In genomic region chr17:15026088-15026487, GRCh38 we compare ENCODE assay signal across 33 cellular contexts.
"Had no signal": no experiment of that assay in that cellular context is flagged by ENCODE, and none has a peak within 500 bp of the region (broad histone marks: within the 10 kb centered on the region; RNA-seq: fewer than 3 reads in every experiment).

No MANE protein-coding gene starts in this region.

- H3K27ac ChIP-seq: adrenal gland, ascending aorta, body of pancreas, brain microvascular endothelial cell, breast epithelium, cardiac muscle cell had no signal

- H3K4me3 ChIP-seq: adrenal gland, ascending aorta, body of pancreas, breast epithelium, cardiac muscle cell had no signal

- FAIRE-seq: astrocyte, bronchial epithelial cell had no signal

- ATAC-seq: activated naive CD4-positive, alpha-beta T cell treated with anti-CD3 and anti-CD28 coated beads, Interleukin-2, amount 50 U/mL, for 72 hours; activated naive CD8-positive, alpha-beta T cell treated with anti-CD3 and anti-CD28 coated beads, Interleukin-2, amount 50 U/mL, for 24 hours; activated T-cell treated with anti-CD3 and anti-CD28 coated beads, Interleukin-2, amount 50 U/mL, for 4 hours; activated T-cell treated with anti-CD3 and anti-CD28 coated beads, Interleukin-2, amount 50 U/mL, for 72 hours; activated T-helper 17 cell treated with anti-CD3 and anti-CD28 coated beads, Interleukin-2, amount 50 U/mL, for 72 hours; body of pancreas had no signal

- H3K27me3 ChIP-seq: adrenal gland, ascending aorta, brain microvascular endothelial cell, breast epithelium, cardiac muscle cell had no signal

- DNase-seq: activated effector memory CD4-positive, alpha-beta T cell treated with anti-CD3 and anti-CD28 coated beads, Interleukin-2, amount 50 U/mL, for 16 hours; activated effector memory CD4-positive, alpha-beta T cell treated with Interleukin-2 at 50 U/mL for 16 hours; activated gamma-delta T cell; activated gamma-delta T cell treated with Interleukin-2 at 50 U/mL for 16 hours; activated naive CD4-positive, alpha-beta T cell; activated naive CD4-positive, alpha-beta T cell treated with anti-CD3 and anti-CD28 coated beads for 36 hours; activated naive CD4-positive, alpha-beta T cell treated with anti-CD3 and anti-CD28 coated beads, Interleukin-2, amount 10 ng/mL, durations not matched to agents 7 days and 5 days; activated naive CD4-positive, alpha-beta T cell treated with anti-CD3 and anti-CD28 coated beads, Interleukin-2, amount 50 U/mL, for 16 hours; activated naive CD4-positive, alpha-beta T cell treated with Interleukin-2 at 50 U/mL for 16 hours; activated naive CD8-positive, alpha-beta T cell treated with anti-CD3 and anti-CD28 coated beads for 36 hours; activated naive CD8-positive, alpha-beta T cell treated with anti-CD3 and anti-CD28 coated beads, Interleukin-2, amount 10 ng/mL, durations not matched to agents 7 days and 5 days; activated naive CD8-positive, alpha-beta T cell treated with anti-CD3 and anti-CD28 coated beads, Interleukin-2, amount 50 U/mL, for 24 hours; activated T-cell treated with anti-CD3 and anti-CD28 coated beads, Interleukin-2, amount 50 U/mL, for 24 hours; activated T-cell treated with anti-CD3 and anti-CD28 coated beads, Interleukin-2, amount 50 U/mL, for 4 hours; activated T-cell treated with anti-CD3 and anti-CD28 coated beads, Interleukin-2, amount 50 U/mL, for 48 hours; activated T-cell treated with anti-CD3 and anti-CD28 coated beads, Interleukin-2, amount 50 U/mL, for 72 hours; adrenal gland; amniotic stem cell; amygdala; anterior cingulate cortex; aorta; body of pancreas; brain microvascular endothelial cell; caudate nucleus; central memory CD4-positive, alpha-beta T cell; cerebellar nuclear complex had no signal

- H3K9me3 ChIP-seq: adrenal gland, ascending aorta, body of pancreas, breast epithelium had no signal

- H3K36me3 ChIP-seq: adrenal gland, ascending aorta, brain microvascular endothelial cell, breast epithelium, cardiac muscle cell had no signal

- H3K4me1 ChIP-seq: adrenal gland, ascending aorta, body of pancreas, breast epithelium had no signal
